In genomic region chr2:146041291-146041868, GRCh38 we compare ENCODE assay signal across 3 cellular contexts.
TF ChIP-seq lines count a peak whose summit lies in the region.

No MANE protein-coding gene starts in this region.

TF ChIP-seq in SK-N-SH, 30 proteins besides CTCF, POLR2A, EP300 and RAD21 (continues in another document):
- TF ChIP-seq MEF2A (IDR thresholded peaks at IDR 0.05; ENCODE audit: borderline replicate concordance, low read depth) (no peak), TCF12 (IDR thresholded peaks at IDR 0.05) (no peak), USF2 (IDR thresholded peaks at IDR 0.05; ENCODE audit: borderline replicate concordance, low read depth, low read length) (no peak), MAX (IDR thresholded peaks at IDR 0.05; ENCODE audit: low read depth) (no peak), USF1 (IDR thresholded peaks at IDR 0.05; ENCODE audit: borderline replicate concordance, low read depth) (no peak), RFX5 (IDR thresholded peaks at IDR 0.05; ENCODE audit: low read length) (no peak), CHD2 (IDR thresholded peaks at IDR 0.05; ENCODE audit: low read length, partially characterized antibody) (no peak), NFIC (IDR thresholded peaks at IDR 0.05; ENCODE audit: borderline replicate concordance) (no peak), FOXJ3 (CRISPR knock-in tag; IDR thresholded peaks at IDR 0.05) (no peak)
- TF ChIP-seq, protein P1, sequence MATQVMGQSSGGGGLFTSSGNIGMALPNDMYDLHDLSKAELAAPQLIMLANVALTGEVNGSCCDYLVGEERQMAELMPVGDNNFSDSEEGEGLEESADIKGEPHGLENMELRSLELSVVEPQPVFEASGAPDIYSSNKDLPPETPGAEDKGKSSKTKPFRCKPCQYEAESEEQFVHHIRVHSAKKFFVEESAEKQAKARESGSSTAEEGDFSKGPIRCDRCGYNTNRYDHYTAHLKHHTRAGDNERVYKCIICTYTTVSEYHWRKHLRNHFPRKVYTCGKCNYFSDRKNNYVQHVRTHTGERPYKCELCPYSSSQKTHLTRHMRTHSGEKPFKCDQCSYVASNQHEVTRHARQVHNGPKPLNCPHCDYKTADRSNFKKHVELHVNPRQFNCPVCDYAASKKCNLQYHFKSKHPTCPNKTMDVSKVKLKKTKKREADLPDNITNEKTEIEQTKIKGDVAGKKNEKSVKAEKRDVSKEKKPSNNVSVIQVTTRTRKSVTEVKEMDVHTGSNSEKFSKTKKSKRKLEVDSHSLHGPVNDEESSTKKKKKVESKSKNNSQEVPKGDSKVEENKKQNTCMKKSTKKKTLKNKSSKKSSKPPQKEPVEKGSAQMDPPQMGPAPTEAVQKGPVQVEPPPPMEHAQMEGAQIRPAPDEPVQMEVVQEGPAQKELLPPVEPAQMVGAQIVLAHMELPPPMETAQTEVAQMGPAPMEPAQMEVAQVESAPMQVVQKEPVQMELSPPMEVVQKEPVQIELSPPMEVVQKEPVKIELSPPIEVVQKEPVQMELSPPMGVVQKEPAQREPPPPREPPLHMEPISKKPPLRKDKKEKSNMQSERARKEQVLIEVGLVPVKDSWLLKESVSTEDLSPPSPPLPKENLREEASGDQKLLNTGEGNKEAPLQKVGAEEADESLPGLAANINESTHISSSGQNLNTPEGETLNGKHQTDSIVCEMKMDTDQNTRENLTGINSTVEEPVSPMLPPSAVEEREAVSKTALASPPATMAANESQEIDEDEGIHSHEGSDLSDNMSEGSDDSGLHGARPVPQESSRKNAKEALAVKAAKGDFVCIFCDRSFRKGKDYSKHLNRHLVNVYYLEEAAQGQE (IDR thresholded peaks at IDR 0.05; ENCODE audit: low read depth, low read length) = no peak

TF ChIP-seq in SK-N-SH treated with all-trans-retinoic acid at 6 μM for 48 hours, 23 proteins besides CTCF, POLR2A, EP300 and RAD21 (continued from another document):
- TF ChIP-seq CSDC2 (CRISPR knock-in tag; IDR thresholded peaks at IDR 0.05) (no peak), BACH2 (CRISPR knock-in tag; IDR thresholded peaks at IDR 0.05; ENCODE audit: borderline replicate concordance) (no peak), ZFP3 (CRISPR knock-in tag; IDR thresholded peaks at IDR 0.05) (no peak), POU6F1 (CRISPR knock-in tag; IDR thresholded peaks at IDR 0.05; ENCODE audit: borderline replicate concordance, low read depth) (no peak), GLIS3 (CRISPR knock-in tag; IDR thresholded peaks at IDR 0.05) (no peak), ZNF565 (CRISPR knock-in tag; conservative IDR thresholded peaks at IDR 0.05; ENCODE audit: low read depth) (no peak), ZNF8 (CRISPR knock-in tag; IDR thresholded peaks at IDR 0.05) (no peak), ZFP30 (CRISPR knock-in tag; IDR thresholded peaks at IDR 0.05) (no peak), ARNTL (CRISPR knock-in tag; IDR thresholded peaks at IDR 0.05; ENCODE audit: borderline replicate concordance, low read depth) (no peak), PATZ1 (CRISPR knock-in tag; IDR thresholded peaks at IDR 0.05; ENCODE audit: borderline replicate concordance) (no peak), PPARA (CRISPR knock-in tag; IDR thresholded peaks at IDR 0.05; ENCODE audit: borderline replicate concordance) (no peak), ZC3H10 (CRISPR knock-in tag; IDR thresholded peaks at IDR 0.05) (no peak), SNAI2 (CRISPR knock-in tag; IDR thresholded peaks at IDR 0.05) (no peak), TOX (CRISPR knock-in tag; IDR thresholded peaks at IDR 0.05; ENCODE audit: borderline replicate concordance) (no peak)
- TF ChIP-seq, protein P2, sequence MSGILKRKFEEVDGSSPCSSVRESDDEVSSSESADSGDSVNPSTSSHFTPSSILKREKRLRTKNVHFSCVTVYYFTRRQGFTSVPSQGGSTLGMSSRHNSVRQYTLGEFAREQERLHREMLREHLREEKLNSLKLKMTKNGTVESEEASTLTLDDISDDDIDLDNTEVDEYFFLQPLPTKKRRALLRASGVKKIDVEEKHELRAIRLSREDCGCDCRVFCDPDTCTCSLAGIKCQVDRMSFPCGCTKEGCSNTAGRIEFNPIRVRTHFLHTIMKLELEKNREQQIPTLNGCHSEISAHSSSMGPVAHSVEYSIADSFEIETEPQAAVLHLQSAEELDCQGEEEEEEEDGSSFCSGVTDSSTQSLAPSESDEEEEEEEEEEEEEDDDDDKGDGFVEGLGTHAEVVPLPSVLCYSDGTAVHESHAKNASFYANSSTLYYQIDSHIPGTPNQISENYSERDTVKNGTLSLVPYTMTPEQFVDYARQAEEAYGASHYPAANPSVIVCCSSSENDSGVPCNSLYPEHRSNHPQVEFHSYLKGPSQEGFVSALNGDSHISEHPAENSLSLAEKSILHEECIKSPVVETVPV (CRISPR knock-in tag; IDR thresholded peaks at IDR 0.05) = no peak
- TF ChIP-seq, protein P3, sequence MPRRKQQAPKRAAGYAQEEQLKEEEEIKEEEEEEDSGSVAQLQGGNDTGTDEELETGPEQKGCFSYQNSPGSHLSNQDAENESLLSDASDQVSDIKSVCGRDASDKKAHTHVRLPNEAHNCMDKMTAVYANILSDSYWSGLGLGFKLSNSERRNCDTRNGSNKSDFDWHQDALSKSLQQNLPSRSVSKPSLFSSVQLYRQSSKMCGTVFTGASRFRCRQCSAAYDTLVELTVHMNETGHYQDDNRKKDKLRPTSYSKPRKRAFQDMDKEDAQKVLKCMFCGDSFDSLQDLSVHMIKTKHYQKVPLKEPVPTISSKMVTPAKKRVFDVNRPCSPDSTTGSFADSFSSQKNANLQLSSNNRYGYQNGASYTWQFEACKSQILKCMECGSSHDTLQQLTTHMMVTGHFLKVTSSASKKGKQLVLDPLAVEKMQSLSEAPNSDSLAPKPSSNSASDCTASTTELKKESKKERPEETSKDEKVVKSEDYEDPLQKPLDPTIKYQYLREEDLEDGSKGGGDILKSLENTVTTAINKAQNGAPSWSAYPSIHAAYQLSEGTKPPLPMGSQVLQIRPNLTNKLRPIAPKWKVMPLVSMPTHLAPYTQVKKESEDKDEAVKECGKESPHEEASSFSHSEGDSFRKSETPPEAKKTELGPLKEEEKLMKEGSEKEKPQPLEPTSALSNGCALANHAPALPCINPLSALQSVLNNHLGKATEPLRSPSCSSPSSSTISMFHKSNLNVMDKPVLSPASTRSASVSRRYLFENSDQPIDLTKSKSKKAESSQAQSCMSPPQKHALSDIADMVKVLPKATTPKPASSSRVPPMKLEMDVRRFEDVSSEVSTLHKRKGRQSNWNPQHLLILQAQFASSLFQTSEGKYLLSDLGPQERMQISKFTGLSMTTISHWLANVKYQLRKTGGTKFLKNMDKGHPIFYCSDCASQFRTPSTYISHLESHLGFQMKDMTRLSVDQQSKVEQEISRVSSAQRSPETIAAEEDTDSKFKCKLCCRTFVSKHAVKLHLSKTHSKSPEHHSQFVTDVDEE (CRISPR knock-in tag; IDR thresholded peaks at IDR 0.05) = no peak

TF ChIP-seq in H1, 55 proteins besides CTCF, POLR2A, EP300 and RAD21:
- no peak for TF ChIP-seq MAX (IDR thresholded peaks at IDR 0.05)
- TF ChIP-seq SIRT6 (IDR thresholded peaks at IDR 0.05; ENCODE audit: low read length) = no peak
- TF ChIP-seq CHD2 (IDR thresholded peaks at IDR 0.05; ENCODE audit: low read length) = no peak
- no peak for TF ChIP-seq SP2 (IDR thresholded peaks at IDR 0.05; ENCODE audit: low read length)
- no peak for TF ChIP-seq CBX8 (IDR thresholded peaks at IDR 0.05; ENCODE audit: borderline replicate concordance, low read depth, low read length)
- TF ChIP-seq GABPA (IDR thresholded peaks at IDR 0.05; ENCODE audit: borderline replicate concordance, insufficient read depth, low read length) = no peak
